In genomic region chr19:4866595-4867424, GRCh38 we compare ENCODE assay signal across 8 cellular contexts. TPM values are rescaled to one million over a fixed set of nuclear protein-coding genes. Genes with fewer than 3 reads are reported as not detected.
A peak's percentile ranks its signal among the peaks of the same experiment; 100 is the strongest.
DNase-seq lines count a peak whose midpoint lies in the region; ATAC-seq and TF ChIP-seq lines count a peak whose summit lies in the region.

No MANE protein-coding gene starts in this region.

- TF ChIP-seq CTCF in GM06990 (IDR thresholded peaks at IDR 0.05; ENCODE audit: insufficient read depth, low read length, poor library complexity, severe bottlenecking): no peak
- TF ChIP-seq CTCF in PC-9 (conservative IDR thresholded peaks at IDR 0.05): no peak

- H3K9me2 ChIP-seq in PC-9 (ENCODE audit: insufficient read depth): no peaks in the 10 kb centered on the region

- peaks cover 26% of the 10 kb centered on the region; the same call in 1 of the 2 replicates for H3F3A ChIP-seq in PC-9 (ENCODE audit: insufficient read depth, low read depth)

- DNase-seq in GM06990 (ENCODE audit: extremely low read depth, insufficient read length): peak; percentile 61
- peak in 1 of 2 experiments; percentile 35 for DNase-seq in PC-9
- DNase-seq in activated naive CD4-positive, alpha-beta T cell treated with anti-CD3 and anti-CD28 coated beads, Interleukin-2, amount 10 ng/mL, durations not matched to agents 7 days and 5 days: peak; percentile 64
- DNase-seq in Right ventricle myocardium inferior (ENCODE audit: missing footprints): peak; percentile 83
- DNase-seq in posterior vena cava (ENCODE audit: low spot score): peak; percentile 91
- DNase-seq in 8988T: no peak
- no peak for DNase-seq in mesenteric fat pad (ENCODE audit: low spot score)
- DNase-seq in DMS79 (lab: John Stamatoyannopoulos, UW): no peak

- H3K9me3 ChIP-seq in PC-9 (ENCODE audit: insufficient read depth, low read depth): no peaks in the 10 kb centered on the region

- peaks cover 17% of the 10 kb centered on the region for H3K79me2 ChIP-seq in PC-9 (ENCODE audit: low read depth)

- no peaks in the 10 kb centered on the region for H3K27me3 ChIP-seq in GM06990 (replicated peaks; ENCODE audit: control insufficient read depth, insufficient read depth, low read length)
- H3K27me3 ChIP-seq in PC-9 (ENCODE audit: insufficient read depth, low read depth): no peaks in the 10 kb centered on the region

- H3K4me2 ChIP-seq in PC-9: peak overlapping the region; percentile 77

- peaks cover 16% of the 10 kb centered on the region for H3K27me3 Mint-ChIP-seq in activated naive CD4-positive, alpha-beta T cell treated with anti-CD3 and anti-CD28 coated beads, Interleukin-2, amount 10 ng/mL, durations not matched to agents 7 days and 5 days

- ATAC-seq in Right ventricle myocardium inferior: peak; percentile 21

- BruUV-seq in PC-9 (replicated peaks; lab: Mats Ljungman, UMichigan): TSS peak; percentile 68

- intact Hi-C loops in PC-9 (cut with micrococcal nuclease; ENCODE audit: unreplicated experiment): loop anchor here (2.0 kb wide), 1 partner anchor 54 kb away; no protein-coding TSS in a partner anchor
- intact Hi-C loops in Right ventricle myocardium inferior (cut with DNase I): loop anchor here (5.0 kb wide), 1 partner anchor 100 kb away; the partner anchor contains the start of gene KDM4B
- intact Hi-C loops in posterior vena cava (cut with DNase I): no loop called here

- CTCF ChIA-PET in PC-9 (lab: Charles Lee): interaction anchor here (0.7 to 0.8 kb wide), 2 partner anchors 45 to 164 kb away, joined by 3 to 6 read pairs; no protein-coding TSS in a partner anchor
- CTCF ChIA-PET in activated naive CD4-positive, alpha-beta T cell treated with anti-CD3 and anti-CD28 coated beads, Interleukin-2, amount 10 ng/mL, durations not matched to agents 7 days and 5 days (lab: Charles Lee): interaction anchor here (0.7 to 9.0 kb wide), 7 partner anchors 15 to 163 kb away, joined by 3 to 80 read pairs (median 4); no protein-coding TSS in a partner anchor

- POLR2A ChIA-PET in PC-9 (lab: Charles Lee; ENCODE audit: unreplicated experiment): interaction anchor here (0.6 to 0.7 kb wide), 2 partner anchors 37 to 39 kb away, joined by 3 to 23 read pairs; no protein-coding TSS in a partner anchor

- no peaks in the 10 kb centered on the region for H3K9me3 Mint-ChIP-seq in activated naive CD4-positive, alpha-beta T cell treated with anti-CD3 and anti-CD28 coated beads, Interleukin-2, amount 10 ng/mL, durations not matched to agents 7 days and 5 days

- peak overlapping the region; percentile 67 for H3K27ac Mint-ChIP-seq in activated naive CD4-positive, alpha-beta T cell treated with anti-CD3 and anti-CD28 coated beads, Interleukin-2, amount 10 ng/mL, durations not matched to agents 7 days and 5 days

- no peaks in the 10 kb centered on the region for H3K36me3 Mint-ChIP-seq in activated naive CD4-positive, alpha-beta T cell treated with anti-CD3 and anti-CD28 coated beads, Interleukin-2, amount 10 ng/mL, durations not matched to agents 7 days and 5 days

- H3K4me1 Mint-ChIP-seq in activated naive CD4-positive, alpha-beta T cell treated with anti-CD3 and anti-CD28 coated beads, Interleukin-2, amount 10 ng/mL, durations not matched to agents 7 days and 5 days: peaks cover 27% of the 10 kb centered on the region

- no peak overlapping the region for H3K27ac ChIP-seq in PC-9

- peak overlapping the region; percentile 74 for H2AFZ ChIP-seq in PC-9

- no peaks in the 10 kb centered on the region for H4K20me1 ChIP-seq in PC-9 (ENCODE audit: insufficient read depth)

- H3K4me3 ChIP-seq in GM06990 (replicated peaks; ENCODE audit: low read depth, low read length) (peak overlapping the region; percentile 90), PC-9 (peak overlapping the region; percentile 89)

- no peaks in the 10 kb centered on the region; the same call in 1 of the 2 replicates for H3K36me3 ChIP-seq in GM06990 (ENCODE audit: control insufficient read depth, insufficient read depth, low read length)
- no peaks in the 10 kb centered on the region for H3K36me3 ChIP-seq in PC-9 (ENCODE audit: low read depth)

- H3K4me1 ChIP-seq in PC-9 (replicated peaks; ENCODE audit: insufficient read depth): peaks cover 26% of the 10 kb centered on the region

- H3K4me3 Mint-ChIP-seq in activated naive CD4-positive, alpha-beta T cell treated with anti-CD3 and anti-CD28 coated beads, Interleukin-2, amount 10 ng/mL, durations not matched to agents 7 days and 5 days: peak overlapping the region; percentile 74

RNA-seq across cellular contexts. Expression of gene PLIN3, which starts 0.7 kb away (rescaled TPM):
- total RNA-seq in PC-9 (2021): 95.9 and 104 TPM in 2 replicates
- total RNA-seq in Right ventricle myocardium inferior: 34.0 TPM
- total RNA-seq in posterior vena cava: 10 to 100 TPM; 56.6 to 88.6 TPM
- total RNA-seq in mesenteric fat pad: 95.7 TPM

RNA-seq across cellular contexts. Expression of gene TICAM1, which starts 35.3 kb away (rescaled TPM):
- 9.9 and 12.7 TPM in 2 replicates for total RNA-seq in PC-9 (2021)
- 7.3 TPM for total RNA-seq in Right ventricle myocardium inferior
- total RNA-seq in posterior vena cava: 10 to 100 TPM in 1 of 2 donors, 1 to 10 TPM in 1; 7.6 to 13.2 TPM
- 13.6 TPM for total RNA-seq in mesenteric fat pad

RNA-seq across cellular contexts. Expression of gene ARRDC5, which starts 35.9 kb away (rescaled TPM):
- not detected in 2 replicates for total RNA-seq in PC-9 (2021)
- total RNA-seq in Right ventricle myocardium inferior: not detected
- under 1 TPM; 0.29 to 0.56 TPM for total RNA-seq in posterior vena cava
- 0.67 TPM for total RNA-seq in mesenteric fat pad

RNA-seq across cellular contexts. Expression of gene UHRF1, which starts 42.5 kb away (rescaled TPM):
- total RNA-seq in PC-9 (2021) (48.9 and 61.4 TPM in 2 replicates), Right ventricle myocardium inferior (2.3 TPM), posterior vena cava (1 to 10 TPM; 2.2 to 2.9 TPM), mesenteric fat pad (0.67 TPM)

Comparison
In these comparisons a context has a peak if more than half of its experiments do, and no peak if none do; other contexts are left out.
1. DNase-seq: peak in GM06990 (single experiment), activated naive CD4-positive, alpha-beta T cell treated with anti-CD3 and anti-CD28 coated beads, Interleukin-2, amount 10 ng/mL, durations not matched to agents 7 days and 5 days (single experiment), Right ventricle myocardium inferior (single experiment) and posterior vena cava (single experiment); none in 8988T (single experiment), mesenteric fat pad (single experiment) and DMS79 (single experiment).
2. intact Hi-C loops: an anchor here in PC-9 (2.0 kb wide) and Right ventricle myocardium inferior (5.0 kb wide); none called in posterior vena cava.